Comparison of ENCODE assay signal across 1 cellular context in the genomic region with DNA sequence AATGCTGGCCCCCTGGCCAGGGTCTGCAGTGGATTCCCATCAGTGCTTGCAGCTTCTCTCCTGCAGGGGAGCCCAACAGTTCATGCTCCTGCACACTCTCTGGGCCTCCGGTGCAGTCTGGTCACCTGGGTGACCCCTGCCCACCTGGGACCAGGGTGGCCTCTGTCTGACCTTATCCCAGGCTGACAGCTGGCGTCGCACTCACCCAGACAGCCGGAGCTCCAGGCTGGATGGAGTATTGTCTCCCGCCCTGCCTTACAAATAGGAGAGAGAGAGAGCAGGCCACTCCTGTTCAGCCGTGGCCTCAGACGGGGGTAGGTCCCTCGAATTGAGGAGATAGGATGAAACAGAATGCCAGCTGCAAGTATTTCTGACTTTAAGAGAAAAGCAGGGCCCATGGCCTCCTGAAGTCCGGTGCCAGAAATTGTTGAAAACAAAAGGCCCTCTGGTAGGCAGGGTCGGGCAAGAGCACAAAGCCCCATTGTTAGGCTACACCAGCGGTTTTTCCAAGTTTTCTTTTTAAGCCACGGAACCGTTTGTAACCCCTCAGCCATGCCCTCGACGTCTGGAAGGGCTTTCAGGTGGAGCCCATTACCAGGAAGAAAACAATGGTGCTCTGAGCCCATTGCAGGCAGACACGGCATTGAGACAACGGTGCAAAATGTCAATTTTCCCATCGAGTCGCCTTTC.
TF ChIP-seq lines count a peak whose summit lies in the region.

No MANE protein-coding gene starts in this region.

TF ChIP-seq in GM23338, 12 proteins besides CTCF, POLR2A, EP300 and RAD21 (continued from another document):
- TF ChIP-seq, protein P1, sequence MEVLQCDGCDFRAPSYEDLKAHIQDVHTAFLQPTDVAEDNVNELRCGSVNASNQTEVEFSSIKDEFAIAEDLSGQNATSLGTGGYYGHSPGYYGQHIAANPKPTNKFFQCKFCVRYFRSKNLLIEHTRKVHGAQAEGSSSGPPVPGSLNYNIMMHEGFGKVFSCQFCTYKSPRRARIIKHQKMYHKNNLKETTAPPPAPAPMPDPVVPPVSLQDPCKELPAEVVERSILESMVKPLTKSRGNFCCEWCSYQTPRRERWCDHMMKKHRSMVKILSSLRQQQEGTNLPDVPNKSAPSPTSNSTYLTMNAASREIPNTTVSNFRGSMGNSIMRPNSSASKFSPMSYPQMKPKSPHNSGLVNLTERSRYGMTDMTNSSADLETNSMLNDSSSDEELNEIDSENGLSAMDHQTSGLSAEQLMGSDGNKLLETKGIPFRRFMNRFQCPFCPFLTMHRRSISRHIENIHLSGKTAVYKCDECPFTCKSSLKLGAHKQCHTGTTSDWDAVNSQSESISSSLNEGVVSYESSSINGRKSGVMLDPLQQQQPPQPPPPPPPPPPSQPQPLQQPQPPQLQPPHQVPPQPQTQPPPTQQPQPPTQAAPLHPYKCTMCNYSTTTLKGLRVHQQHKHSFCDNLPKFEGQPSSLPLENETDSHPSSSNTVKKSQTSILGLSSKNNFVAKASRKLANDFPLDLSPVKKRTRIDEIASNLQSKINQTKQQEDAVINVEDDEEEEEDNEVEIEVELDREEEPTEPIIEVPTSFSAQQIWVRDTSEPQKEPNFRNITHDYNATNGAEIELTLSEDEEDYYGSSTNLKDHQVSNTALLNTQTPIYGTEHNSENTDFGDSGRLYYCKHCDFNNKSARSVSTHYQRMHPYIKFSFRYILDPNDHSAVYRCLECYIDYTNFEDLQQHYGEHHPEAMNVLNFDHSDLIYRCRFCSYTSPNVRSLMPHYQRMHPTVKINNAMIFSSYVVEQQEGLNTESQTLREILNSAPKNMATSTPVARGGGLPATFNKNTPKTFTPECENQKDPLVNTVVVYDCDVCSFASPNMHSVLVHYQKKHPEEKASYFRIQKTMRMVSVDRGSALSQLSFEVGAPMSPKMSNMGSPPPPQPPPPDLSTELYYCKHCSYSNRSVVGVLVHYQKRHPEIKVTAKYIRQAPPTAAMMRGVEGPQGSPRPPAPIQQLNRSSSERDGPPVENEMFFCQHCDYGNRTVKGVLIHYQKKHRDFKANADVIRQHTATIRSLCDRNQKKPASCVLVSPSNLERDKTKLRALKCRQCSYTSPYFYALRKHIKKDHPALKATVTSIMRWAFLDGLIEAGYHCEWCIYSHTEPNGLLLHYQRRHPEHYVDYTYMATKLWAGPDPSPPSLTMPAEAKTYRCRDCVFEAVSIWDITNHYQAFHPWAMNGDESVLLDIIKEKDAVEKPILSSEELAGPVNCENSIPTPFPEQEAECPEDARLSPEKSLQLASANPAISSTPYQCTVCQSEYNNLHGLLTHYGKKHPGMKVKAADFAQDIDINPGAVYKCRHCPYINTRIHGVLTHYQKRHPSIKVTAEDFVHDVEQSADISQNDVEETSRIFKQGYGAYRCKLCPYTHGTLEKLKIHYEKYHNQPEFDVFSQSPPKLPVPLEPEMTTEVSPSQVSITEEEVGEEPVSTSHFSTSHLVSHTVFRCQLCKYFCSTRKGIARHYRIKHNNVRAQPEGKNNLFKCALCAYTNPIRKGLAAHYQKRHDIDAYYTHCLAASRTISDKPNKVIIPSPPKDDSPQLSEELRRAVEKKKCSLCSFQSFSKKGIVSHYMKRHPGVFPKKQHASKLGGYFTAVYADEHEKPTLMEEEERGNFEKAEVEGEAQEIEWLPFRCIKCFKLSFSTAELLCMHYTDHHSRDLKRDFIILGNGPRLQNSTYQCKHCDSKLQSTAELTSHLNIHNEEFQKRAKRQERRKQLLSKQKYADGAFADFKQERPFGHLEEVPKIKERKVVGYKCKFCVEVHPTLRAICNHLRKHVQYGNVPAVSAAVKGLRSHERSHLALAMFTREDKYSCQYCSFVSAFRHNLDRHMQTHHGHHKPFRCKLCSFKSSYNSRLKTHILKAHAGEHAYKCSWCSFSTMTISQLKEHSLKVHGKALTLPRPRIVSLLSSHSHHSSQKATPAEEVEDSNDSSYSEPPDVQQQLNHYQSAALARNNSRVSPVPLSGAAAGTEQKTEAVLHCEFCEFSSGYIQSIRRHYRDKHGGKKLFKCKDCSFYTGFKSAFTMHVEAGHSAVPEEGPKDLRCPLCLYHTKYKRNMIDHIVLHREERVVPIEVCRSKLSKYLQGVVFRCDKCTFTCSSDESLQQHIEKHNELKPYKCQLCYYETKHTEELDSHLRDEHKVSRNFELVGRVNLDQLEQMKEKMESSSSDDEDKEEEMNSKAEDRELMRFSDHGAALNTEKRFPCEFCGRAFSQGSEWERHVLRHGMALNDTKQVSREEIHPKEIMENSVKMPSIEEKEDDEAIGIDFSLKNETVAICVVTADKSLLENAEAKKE (CRISPR knock-in tag; IDR thresholded peaks at IDR 0.05): no peak
- TF ChIP-seq, protein P2, sequence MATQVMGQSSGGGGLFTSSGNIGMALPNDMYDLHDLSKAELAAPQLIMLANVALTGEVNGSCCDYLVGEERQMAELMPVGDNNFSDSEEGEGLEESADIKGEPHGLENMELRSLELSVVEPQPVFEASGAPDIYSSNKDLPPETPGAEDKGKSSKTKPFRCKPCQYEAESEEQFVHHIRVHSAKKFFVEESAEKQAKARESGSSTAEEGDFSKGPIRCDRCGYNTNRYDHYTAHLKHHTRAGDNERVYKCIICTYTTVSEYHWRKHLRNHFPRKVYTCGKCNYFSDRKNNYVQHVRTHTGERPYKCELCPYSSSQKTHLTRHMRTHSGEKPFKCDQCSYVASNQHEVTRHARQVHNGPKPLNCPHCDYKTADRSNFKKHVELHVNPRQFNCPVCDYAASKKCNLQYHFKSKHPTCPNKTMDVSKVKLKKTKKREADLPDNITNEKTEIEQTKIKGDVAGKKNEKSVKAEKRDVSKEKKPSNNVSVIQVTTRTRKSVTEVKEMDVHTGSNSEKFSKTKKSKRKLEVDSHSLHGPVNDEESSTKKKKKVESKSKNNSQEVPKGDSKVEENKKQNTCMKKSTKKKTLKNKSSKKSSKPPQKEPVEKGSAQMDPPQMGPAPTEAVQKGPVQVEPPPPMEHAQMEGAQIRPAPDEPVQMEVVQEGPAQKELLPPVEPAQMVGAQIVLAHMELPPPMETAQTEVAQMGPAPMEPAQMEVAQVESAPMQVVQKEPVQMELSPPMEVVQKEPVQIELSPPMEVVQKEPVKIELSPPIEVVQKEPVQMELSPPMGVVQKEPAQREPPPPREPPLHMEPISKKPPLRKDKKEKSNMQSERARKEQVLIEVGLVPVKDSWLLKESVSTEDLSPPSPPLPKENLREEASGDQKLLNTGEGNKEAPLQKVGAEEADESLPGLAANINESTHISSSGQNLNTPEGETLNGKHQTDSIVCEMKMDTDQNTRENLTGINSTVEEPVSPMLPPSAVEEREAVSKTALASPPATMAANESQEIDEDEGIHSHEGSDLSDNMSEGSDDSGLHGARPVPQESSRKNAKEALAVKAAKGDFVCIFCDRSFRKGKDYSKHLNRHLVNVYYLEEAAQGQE (IDR thresholded peaks at IDR 0.05; ENCODE audit: unreplicated experiment): no peak
- no peak for TF ChIP-seq ZNF114 (CRISPR knock-in tag; IDR thresholded peaks at IDR 0.05)
TF ChIP-seq in GM23338: peak in this region for 0.
